Comparison of ENCODE assay signal across 2 cellular contexts in genomic region chr16:88778541-88779065, GRCh38.
TF ChIP-seq lines count a peak whose summit lies in the region.

No MANE protein-coding gene starts in this region.

TF ChIP-seq in HepG2, 621 proteins besides CTCF, POLR2A, EP300 and RAD21:
- TF ChIP-seq RBFOX2 (IDR thresholded peaks at IDR 0.05; ENCODE audit: low read depth, low read length) (peak; percentile 46; the same call in 1 of the 2 replicates), AGO2 (optimal IDR thresholded peaks at IDR 0.05; ENCODE audit: low read depth, low read length) (peak; percentile 65), SMAD1 (CRISPR knock-in tag; IDR thresholded peaks at IDR 0.05; ENCODE audit: borderline replicate concordance, low read depth) (no peak), NFATC3 (CRISPR knock-in tag; IDR thresholded peaks at IDR 0.05) (no peak), CEBPB (IDR thresholded peaks at IDR 0.05; ENCODE audit: borderline replicate concordance, low read depth, low read length) (no peak), NR2F2 (IDR thresholded peaks at IDR 0.05; ENCODE audit: borderline replicate concordance, low read depth) (no peak), MBNL3 (CRISPR knock-in tag; conservative IDR thresholded peaks at IDR 0.05) (no peak)
TF ChIP-seq in HepG2: peak in this region for 2.

TF ChIP-seq in GM12878, 131 proteins besides CTCF, POLR2A, EP300 and RAD21:
- no peak for TF ChIP-seq SMAD1 (IDR thresholded peaks at IDR 0.05; ENCODE audit: low read depth, partially characterized antibody)
- 0 out of 2 replicates have a peak, but pooled peaks have one; percentile 7 for TF ChIP-seq TCF3 (IDR thresholded peaks at IDR 0.05; ENCODE audit: borderline replicate concordance, insufficient read depth, low read depth, low read length)
